In genomic region chr10:76080406-76080805, GRCh38 we compare ENCODE assay signal across 19 cellular contexts.
DNase-seq lines count a peak whose midpoint lies in the region; ATAC-seq and TF ChIP-seq lines count a peak whose summit lies in the region.
"Had no signal": no experiment of that assay in that cellular context is flagged by ENCODE, and none has a peak within 500 bp of the region (broad histone marks: within the 10 kb centered on the region; RNA-seq: fewer than 3 reads in every experiment).

No MANE protein-coding gene starts in this region.

- intact Hi-C loops in adrenal gland (cut with DNase I) (no loop called here), prostate gland (cut with DNase I) (loop anchor here (10.0 kb wide), 2 partner anchors 224 to 786 kb away; no protein-coding TSS in a partner anchor)

- TF ChIP-seq CTCF in adrenal gland (IDR thresholded peaks at IDR 0.05) (no peak), foreskin fibroblast (IDR thresholded peaks at IDR 0.05; ENCODE audit: low read depth, low read length) (no peak), prostate gland (IDR thresholded peaks at IDR 0.05) (no peak)

- H3K27me3 ChIP-seq in adrenal gland (no peaks in the 10 kb centered on the region), prostate gland (replicated peaks; ENCODE audit: insufficient read depth) (no peaks in the 10 kb centered on the region)
- H3K27me3 ChIP-seq: heart left ventricle had no signal

- TF ChIP-seq POLR2A in adrenal gland (IDR thresholded peaks at IDR 0.05) (no peak), prostate gland (IDR thresholded peaks at IDR 0.05) (no peak)

- H3K4me1 ChIP-seq in adrenal gland (replicated peaks in 1 of 2) (peaks cover 7 to 27% of the 10 kb centered on the region in 2 donors), prostate gland (replicated peaks) (no peaks in the 10 kb centered on the region)
- H3K4me1 ChIP-seq: Caco-2, heart left ventricle, parathyroid adenoma, SJCRH30 had no signal

- H3K4me3 ChIP-seq in adrenal gland (no peak overlapping the region), foreskin fibroblast (ENCODE audit: low read depth in 1 of 2, low read length in 2 of 2) (no peak overlapping the region), prostate gland (no peak overlapping the region)
- H3K4me3 ChIP-seq: heart left ventricle, SJCRH30 had no signal

- ATAC-seq in GM18909 (IDR thresholded peaks at IDR 0.05; ENCODE audit: poor library complexity, unreplicated experiment) (no peak), HG02678 (IDR thresholded peaks at IDR 0.05; ENCODE audit: unreplicated experiment) (no peak)
- ATAC-seq: heart left ventricle had no signal

- H3K27ac ChIP-seq in adrenal gland (peak overlapping the region in 1 of 5 donors; percentile 27), prostate gland (no peak overlapping the region)
- H3K27ac ChIP-seq: 22Rv1, heart left ventricle, parathyroid adenoma, SJCRH30 had no signal

- H3K9me3 ChIP-seq in adrenal gland (replicated peaks in 1 of 3) (no peaks in the 10 kb centered on the region), prostate gland (no peaks in the 10 kb centered on the region)
- H3K9me3 ChIP-seq: Caco-2, heart left ventricle, SJCRH30 had no signal

- DNase-seq in DMS153 treated with DMSO at 0.1 percent for 48 hours (lab: John Stamatoyannopoulos, UW; ENCODE audit: unreplicated experiment): peak; percentile 6
- DNase-seq in DMS153 (lab: John Stamatoyannopoulos, UW): no peak
- DNase-seq in adrenal gland: peak; percentile 37 to 72 (median 58)
- DNase-seq in foreskin fibroblast: peak; percentile 63 to 75
- peak; percentile 39 for DNase-seq in stromal cell of bone marrow (ENCODE audit: low read depth)
- DNase-seq in prostate gland (ENCODE audit: low spot score): no peak
- DNase-seq: activated CD4-positive, alpha-beta T cell treated with anti-CD3 and anti-CD28 coated beads, Interleukin-2, amount 50 U/mL, for 1 hour; activated naive CD8-positive, alpha-beta T cell treated with anti-CD3 and anti-CD28 coated beads for 36 hours; activated T-cell treated with anti-CD3 and anti-CD28 coated beads, Interleukin-2, amount 50 U/mL, for 48 hours; Caco-2; heart left ventricle; NK-92 treated with Interleukin-12 subunit alpha and Interleukin-12 subunit beta, amount 100 ng/mL, for 24 hours; SJCRH30; substantia nigra; T1000 had no signal

- H3K36me3 ChIP-seq in adrenal gland (replicated peaks in 1 of 2): no peaks in the 10 kb centered on the region
- H3K36me3 ChIP-seq in prostate gland: no peaks in the 10 kb centered on the region
- H3K36me3 ChIP-seq: heart left ventricle, SJCRH30 had no signal

Comparison
In these comparisons a context has a peak if more than half of its experiments do, and no peak if none do; other contexts are left out.
1. DNase-seq: peak in DMS153 treated with DMSO at 0.1 percent for 48 hours (single experiment), adrenal gland (7 of 7), foreskin fibroblast (2 of 2) and stromal cell of bone marrow (single experiment); none in DMS153 (single experiment) and prostate gland (single experiment).